8 cellular contexts compared by ENCODE assay signal in the genomic region with DNA sequence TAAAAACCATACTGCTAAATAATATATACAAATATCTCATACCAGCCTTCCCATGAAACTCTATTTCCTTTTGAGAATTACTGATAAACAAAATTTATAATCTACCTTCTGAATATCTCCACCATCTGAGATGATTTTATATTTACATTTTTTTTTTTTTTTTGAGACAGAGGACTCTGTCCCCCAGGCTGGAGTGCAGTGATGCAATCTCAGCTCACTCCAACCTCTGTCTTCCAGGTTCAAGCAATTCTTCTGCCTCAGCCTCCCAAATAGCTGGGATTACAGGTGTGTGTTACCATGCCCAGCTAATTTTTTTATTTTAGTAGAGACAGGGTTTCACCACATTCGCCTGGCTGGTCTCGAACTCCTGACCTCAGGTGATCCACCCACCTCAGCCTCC.
"Had no signal": no experiment of that assay in that cellular context is flagged by ENCODE, and none has a peak within 500 bp of the region (broad histone marks: within the 10 kb centered on the region; RNA-seq: fewer than 3 reads in every experiment).

No MANE protein-coding gene starts in this region.

- ATAC-seq: GM12878 had no signal

- H3K4me3 ChIP-seq: GM12878 had no signal

- DNase-seq: GDM1, GF-D8 had no signal

- FAIRE-seq: G401.6, GM12878, GM12891, GM12892, GM18507, GM19239 had no signal
